1 cellular context compared by ENCODE assay signal in genomic region chr9:123679330-123679987, GRCh38.
TF ChIP-seq lines count a peak whose summit lies in the region.

No MANE protein-coding gene starts in this region.

TF ChIP-seq in GM23338, 12 proteins besides CTCF, POLR2A, EP300 and RAD21 (continued from another document):
- no peak for TF ChIP-seq REST (IDR thresholded peaks at IDR 0.05; ENCODE audit: unreplicated experiment)
- TF ChIP-seq STAT1 (IDR thresholded peaks at IDR 0.05; ENCODE audit: unreplicated experiment) = no peak
